ENCODE assay signal across 8 cellular contexts in the genomic region with DNA sequence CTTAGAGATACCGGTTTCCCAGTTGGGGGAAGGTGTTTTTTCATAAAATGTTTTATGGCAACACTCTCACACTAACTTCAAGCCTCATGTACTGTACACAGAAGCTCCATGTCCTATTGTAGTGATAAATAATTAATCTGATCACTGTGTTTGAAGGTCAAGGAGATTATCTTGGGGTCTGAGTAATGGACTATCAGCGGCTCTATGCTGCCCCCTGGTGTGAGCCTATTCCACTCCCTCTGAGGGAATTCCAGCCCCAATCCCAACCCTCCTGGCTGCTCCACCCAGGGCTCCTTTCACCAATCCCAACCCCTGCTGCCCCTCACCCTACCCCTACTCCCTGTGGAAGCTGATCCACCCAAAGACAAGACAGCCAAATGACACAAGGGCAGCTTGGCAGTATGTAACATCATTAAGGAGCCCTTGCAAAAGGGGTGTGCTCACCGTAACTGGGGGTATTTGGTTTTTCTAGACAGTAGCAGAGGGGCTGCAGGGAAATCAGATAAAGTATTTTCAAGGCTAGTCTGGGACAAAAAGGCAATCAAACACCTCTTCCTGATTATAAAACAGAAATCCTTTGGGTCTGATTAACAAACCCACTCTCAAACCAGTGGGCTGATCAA. TPM values are rescaled to one million over a fixed set of nuclear protein-coding genes. Genes with fewer than 3 reads are reported as not detected.
DNase-seq lines count a peak whose midpoint lies in the region; ATAC-seq and TF ChIP-seq lines count a peak whose summit lies in the region.

No MANE protein-coding gene starts in this region.

- H3K27me3 ChIP-seq in A673 (replicated peaks; ENCODE audit: insufficient read depth, low read depth, low read length, poor library complexity) (no peaks in the 10 kb centered on the region), heart left ventricle (no peaks in the 10 kb centered on the region)

- no peaks in the 10 kb centered on the region for H3K4me1 Mint-ChIP-seq in activated T-helper 17 cell treated with anti-CD3 and anti-CD28 coated beads, Interleukin-2, amount 50 U/mL, for 72 hours
- no peaks in the 10 kb centered on the region for H3K4me1 Mint-ChIP-seq in stimulated activated memory B cell treated with anti-CD40 and anti-IgM and Interleukin-4, amounts not matched to agents 10 μg/mL and 1 μg/mL and 100 μg/mL, for 72 hours

- H3K27ac Mint-ChIP-seq in activated T-helper 17 cell treated with anti-CD3 and anti-CD28 coated beads, Interleukin-2, amount 50 U/mL, for 72 hours: no peak overlapping the region
- H3K27ac Mint-ChIP-seq in stimulated activated memory B cell treated with anti-CD40 and anti-IgM and Interleukin-4, amounts not matched to agents 10 μg/mL and 1 μg/mL and 100 μg/mL, for 72 hours: no peak overlapping the region

- peak; percentile 32 for ATAC-seq in activated T-helper 17 cell treated with anti-CD3 and anti-CD28 coated beads, Interleukin-2, amount 50 U/mL, for 72 hours (replicated peaks)
- ATAC-seq in heart left ventricle: peak; percentile 28 to 70 (median 60)
- ATAC-seq in GM18907 (IDR thresholded peaks at IDR 0.05; ENCODE audit: unreplicated experiment): no peak
- ATAC-seq in stimulated activated memory B cell treated with anti-CD40 and anti-IgM and Interleukin-4, amounts not matched to agents 10 μg/mL and 1 μg/mL and 100 μg/mL, for 72 hours: no peak

- H3K9me3 ChIP-seq in A673 (ENCODE audit: low read depth, low read length, poor library complexity, severe bottlenecking): no peaks in the 10 kb centered on the region
- H3K9me3 ChIP-seq in heart left ventricle: no peaks in the 10 kb centered on the region

- DNase-seq in A673 (ENCODE audit: low spot score): peak; percentile 56
- peak; percentile 65 for DNase-seq in NCI-H69 (lab: John Stamatoyannopoulos, UW)
- peak in 4 of 5 donors; percentile 32 to 56 (median 49) for DNase-seq in heart left ventricle
- DNase-seq in retina: peak; percentile 80

- H3K4me3 Mint-ChIP-seq in activated T-helper 17 cell treated with anti-CD3 and anti-CD28 coated beads, Interleukin-2, amount 50 U/mL, for 72 hours: no peak overlapping the region
- H3K4me3 Mint-ChIP-seq in stimulated activated memory B cell treated with anti-CD40 and anti-IgM and Interleukin-4, amounts not matched to agents 10 μg/mL and 1 μg/mL and 100 μg/mL, for 72 hours: no peak overlapping the region

- H3K36me3 Mint-ChIP-seq in activated T-helper 17 cell treated with anti-CD3 and anti-CD28 coated beads, Interleukin-2, amount 50 U/mL, for 72 hours (ENCODE audit: low read depth): peaks cover 82% of the 10 kb centered on the region
- H3K36me3 Mint-ChIP-seq in stimulated activated memory B cell treated with anti-CD40 and anti-IgM and Interleukin-4, amounts not matched to agents 10 μg/mL and 1 μg/mL and 100 μg/mL, for 72 hours: peaks cover 34% of the 10 kb centered on the region

- CTCF ChIA-PET in A673 (lab: Charles Lee): interaction anchor here (0.6 to 3.2 kb wide), 4 partner anchors 64 to 442 kb away, joined by 3 to 13 read pairs (median 4); no protein-coding TSS in a partner anchor

- no peak overlapping the region for H3K27ac ChIP-seq in A673 (ENCODE audit: low read depth, low read length, poor library complexity, severe bottlenecking)
- no peak overlapping the region for H3K27ac ChIP-seq in heart left ventricle

- BruUV-seq in A673 (replicated peaks; lab: Mats Ljungman, UMichigan): no TSS peak

- no peak for TF ChIP-seq POLR2A in heart left ventricle (IDR thresholded peaks at IDR 0.05)

- WGBS in heart left ventricle, 4 donors: 34 to 42% (median 39%) methylated on average over 3 of the region's 3 CpGs

- POLR2A ChIA-PET in A673 (lab: Charles Lee; ENCODE audit: low non-redundant PET): no interaction called here

- H3K36me3 ChIP-seq in A673 (ENCODE audit: insufficient read depth, low read length, poor library complexity, severe bottlenecking) (peaks cover 70% of the 10 kb centered on the region), heart left ventricle (peaks cover 0 to 96% (median 81%) of the 10 kb centered on the region in 9 donors)

- H3K4me3 ChIP-seq in A673 (ENCODE audit: low read depth, low read length, poor library complexity, severe bottlenecking) (no peak overlapping the region), heart left ventricle (no peak overlapping the region)

- TF ChIP-seq CTCF in A673 (conservative IDR thresholded peaks at IDR 0.05; ENCODE audit: low read depth, low read length) (peak; percentile 86), GM12872 (IDR thresholded peaks at IDR 0.05; ENCODE audit: insufficient read depth, low read depth, low read length) (peak; percentile 90), heart left ventricle (IDR thresholded peaks at IDR 0.05) (peak; percentile 50 to 76 (median 72))

- no peaks in the 10 kb centered on the region for H3K27me3 Mint-ChIP-seq in activated T-helper 17 cell treated with anti-CD3 and anti-CD28 coated beads, Interleukin-2, amount 50 U/mL, for 72 hours
- no peaks in the 10 kb centered on the region for H3K27me3 Mint-ChIP-seq in stimulated activated memory B cell treated with anti-CD40 and anti-IgM and Interleukin-4, amounts not matched to agents 10 μg/mL and 1 μg/mL and 100 μg/mL, for 72 hours

- H3K9me3 Mint-ChIP-seq in activated T-helper 17 cell treated with anti-CD3 and anti-CD28 coated beads, Interleukin-2, amount 50 U/mL, for 72 hours: no peaks in the 10 kb centered on the region
- no peaks in the 10 kb centered on the region for H3K9me3 Mint-ChIP-seq in stimulated activated memory B cell treated with anti-CD40 and anti-IgM and Interleukin-4, amounts not matched to agents 10 μg/mL and 1 μg/mL and 100 μg/mL, for 72 hours

- intact Hi-C loops in A673 (cut with micrococcal nuclease; ENCODE audit: unreplicated experiment): loop anchor here (1.0 kb wide), 1 partner anchor 63 kb away; no protein-coding TSS in a partner anchor
- intact Hi-C loops in heart left ventricle (cut with DNase I): loop anchor here (1.0 to 10.0 kb wide), 8 partner anchors 62 to 99 kb away; no protein-coding TSS in a partner anchor

- H3K4me1 ChIP-seq in A673 (ENCODE audit: insufficient read depth, low read length, poor library complexity, severe bottlenecking) (no peaks in the 10 kb centered on the region), heart left ventricle (peaks cover 0 to 9% (median 0%) of the 10 kb centered on the region in 12 donors)

RNA-seq across cellular contexts. Expression of a gene that starts 22.3 kb away (rescaled TPM):
- total RNA-seq in A673 (2021) (46.9 and 47.9 TPM in 2 replicates), heart left ventricle (10 to 100 TPM in 5 of 9 donors, 1 to 10 TPM in 4; 6.9 to 15.0 (median 10.3) TPM)
- 10 to 100 TPM; 36.4 to 56.3 TPM for total RNA-seq in activated T-helper 17 cell treated with anti-CD3 and anti-CD28 coated beads, Interleukin-2, amount 50 U/mL, for 72 hours
- polyA plus RNA-seq in heart left ventricle: 1 to 10 TPM; 6.2 to 7.2 TPM

RNA-seq across cellular contexts. Expression of a gene that starts 22.4 kb away (rescaled TPM):
- total RNA-seq in A673 (2021): 28.8 and 33.9 TPM in 2 replicates
- 10 to 100 TPM; 22.2 to 40.3 TPM for total RNA-seq in activated T-helper 17 cell treated with anti-CD3 and anti-CD28 coated beads, Interleukin-2, amount 50 U/mL, for 72 hours
- 10 to 100 TPM; 18.2 to 28.9 (median 23.4) TPM for total RNA-seq in heart left ventricle
- polyA plus RNA-seq in heart left ventricle: 10 to 100 TPM; 11.3 to 24.6 TPM

RNA-seq across cellular contexts. Expression of a gene that starts 32.2 kb away (rescaled TPM):
- total RNA-seq in A673 (2021): 1.2 and 1.4 TPM in 2 replicates
- total RNA-seq in activated T-helper 17 cell treated with anti-CD3 and anti-CD28 coated beads, Interleukin-2, amount 50 U/mL, for 72 hours: 10 to 100 TPM; 13.2 to 20.2 TPM
- total RNA-seq in heart left ventricle: 1 to 10 TPM in 1 of 9 donors, under 1 TPM in 7, not detected in 1; 0.07 to 1.5 (median 0.14) TPM
- polyA plus RNA-seq in heart left ventricle: under 1 TPM in 1 of 2 donors, not detected in 1; 0.12 TPM

RNA-seq across cellular contexts. Expression of a gene that starts 51.0 kb away (rescaled TPM):
- total RNA-seq in A673 (2021) (44.0 and 46.4 TPM in 2 replicates), heart left ventricle (10 to 100 TPM; 15.1 to 28.0 (median 23.1) TPM)
- total RNA-seq in activated T-helper 17 cell treated with anti-CD3 and anti-CD28 coated beads, Interleukin-2, amount 50 U/mL, for 72 hours: 10 to 100 TPM; 44.8 to 50.4 TPM
- 10 to 100 TPM; 17.3 to 23.8 TPM for polyA plus RNA-seq in heart left ventricle

Comparison
In these comparisons a context has a peak if more than half of its experiments do, and no peak if none do; other contexts are left out.
1. ATAC-seq: peak in activated T-helper 17 cell treated with anti-CD3 and anti-CD28 coated beads, Interleukin-2, amount 50 U/mL, for 72 hours (single experiment) and heart left ventricle (4 of 4); none in GM18907 (single experiment) and stimulated activated memory B cell treated with anti-CD40 and anti-IgM and Interleukin-4, amounts not matched to agents 10 μg/mL and 1 μg/mL and 100 μg/mL, for 72 hours (single experiment).
2. Peak in every context shown above with its lines, with median percentiles within 50 percentile points of each other: DNase-seq and CTCF ChIP-seq.